In the genomic region with DNA sequence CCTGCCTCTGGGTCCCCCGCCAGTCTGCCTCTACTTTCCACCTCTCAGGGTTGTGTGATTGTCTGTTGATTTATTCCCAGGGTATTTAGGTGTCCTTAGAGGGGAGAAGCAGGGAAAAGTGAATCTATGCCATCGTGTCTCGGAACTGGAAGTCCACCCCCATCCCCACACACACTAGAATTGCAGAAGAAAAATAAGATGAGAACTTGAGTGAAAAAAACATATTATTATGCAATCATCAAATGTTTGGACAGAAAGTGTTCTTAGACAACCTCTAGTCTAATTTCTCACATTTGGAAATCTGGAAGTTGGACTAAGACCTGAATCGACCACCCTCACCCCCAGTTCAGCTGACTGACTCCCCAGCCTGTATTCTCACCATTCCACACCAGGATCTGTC, we compare ENCODE assay signal across 1 cellular context.
TF ChIP-seq lines count a peak whose summit lies in the region.

No MANE protein-coding gene starts in this region.

TF ChIP-seq in HepG2, 621 proteins besides CTCF, POLR2A, EP300 and RAD21:
- TF ChIP-seq POLR2G (IDR thresholded peaks at IDR 0.05; ENCODE audit: low read depth, low read length) = 0 out of 2 replicates have a peak, but pooled peaks have one; percentile 14
- TF ChIP-seq ZUFSP (CRISPR knock-in tag; IDR thresholded peaks at IDR 0.05; ENCODE audit: borderline replicate concordance) = no peak
- TF ChIP-seq MAFF (IDR thresholded peaks at IDR 0.05; ENCODE audit: low read depth, low read length) = no peak
- TF ChIP-seq CEBPB (IDR thresholded peaks at IDR 0.05; ENCODE audit: borderline replicate concordance, low read depth, low read length) = peak; percentile 55; the same call in 1 of the 2 replicates
- no peak for TF ChIP-seq ZNF550 (CRISPR knock-in tag; IDR thresholded peaks at IDR 0.05; ENCODE audit: borderline replicate concordance)
